Comparison of ENCODE assay signal across 12 cellular contexts in genomic region chr5:337565-338130, GRCh38. TPM values are rescaled to one million over a fixed set of nuclear protein-coding genes. Genes with fewer than 3 reads are reported as not detected.
DNase-seq lines count a peak whose midpoint lies in the region; ATAC-seq, FAIRE-seq and TF ChIP-seq lines count a peak whose summit lies in the region.
"Had no signal": no experiment of that assay in that cellular context is flagged by ENCODE, and none has a peak within 500 bp of the region (broad histone marks: within the 10 kb centered on the region; RNA-seq: fewer than 3 reads in every experiment).

No MANE protein-coding gene starts in this region.

- CTCF ChIA-PET in PC-3 (lab: Charles Lee) = interaction anchor here (0.6 kb wide), 1 partner anchor 63 kb away, joined by 4 read pairs; no protein-coding TSS in a partner anchor

- H4K20me1 ChIP-seq in PC-3 (ENCODE audit: low read length) = no peaks in the 10 kb centered on the region

- no peaks in the 10 kb centered on the region for H3K9me3 ChIP-seq in PC-3 (ENCODE audit: low read length)

- DNase-seq in activated CD8-positive, alpha-beta memory T cell treated with anti-CD3 and anti-CD28 coated beads for 24 hours = peak; percentile 49
- no peak for DNase-seq in activated CD8-positive, alpha-beta memory T cell treated with anti-CD3 and anti-CD28 coated beads, Interleukin-2, amount 50 U/mL, for 4 hours
- DNase-seq in PC-3 (peak; percentile 50), fibroblast of villous mesenchyme (ENCODE audit: low read depth) (peak; percentile 51), urothelium cell line (ENCODE audit: low spot score) (peak; percentile 41)
- DNase-seq in activated CD4-positive, alpha-beta T cell treated with anti-CD3 and anti-CD28 coated beads, Interleukin-2, amount 50 U/mL, for 48 hours = no peak
- no peak for DNase-seq in effector CD8-positive, alpha-beta T cell (lab: John Stamatoyannopoulos, UW)
- DNase-seq: NCI-H524 treated with DMSO at 0.1 percent for 48 hours had no signal

- FAIRE-seq in urothelium cell line (lab: Jason Lieb, UNC) = no peak
- FAIRE-seq: endometrium had no signal

- no peak overlapping the region for H3K27ac ChIP-seq in PC-3 (ENCODE audit: low read length)

- H3K4me3 ChIP-seq in PC-3 (ENCODE audit: low read length) = no peak overlapping the region
- no peak overlapping the region for H3K4me3 ChIP-seq in fibroblast of villous mesenchyme (ENCODE audit: low read depth, low read length)

- H3K36me3 ChIP-seq in PC-3 (ENCODE audit: low read depth, low read length) = no peaks in the 10 kb centered on the region

- no peaks in the 10 kb centered on the region for H3K4me1 ChIP-seq in PC-3 (ENCODE audit: insufficient read depth, low read length)

- no peak overlapping the region for H2AFZ ChIP-seq in PC-3 (ENCODE audit: low read length)

- no peaks in the 10 kb centered on the region for H3K79me2 ChIP-seq in PC-3 (ENCODE audit: low read length)

- no peaks in the 10 kb centered on the region for H3F3A ChIP-seq in PC-3 (ENCODE audit: low read length, unreplicated experiment)

- H3K9me2 ChIP-seq in PC-3 (replicated peaks; ENCODE audit: low read length) = no peaks in the 10 kb centered on the region

- peak; percentile 84 for ATAC-seq in PC-3
- ATAC-seq in GM19452 (IDR thresholded peaks at IDR 0.05; ENCODE audit: unreplicated experiment) = no peak
- ATAC-seq: natural killer cell treated with Interleukin-12 subunit alpha and Interleukin-12 subunit beta and Interleukin-15 and Interleukin-18, amount 100 ng/mL, for 72 hours; stimulated activated effector memory CD8-positive, alpha-beta T cell treated with anti-CD3 and anti-CD28 coated beads, Interleukin-12 subunit alpha, Interleukin-12 subunit beta, amount 100 ng/mL, for 72 hours had no signal

- POLR2A ChIA-PET in PC-3 (lab: Charles Lee; ENCODE audit: unreplicated experiment) = no interaction called here

- no peak overlapping the region for H3K4me2 ChIP-seq in PC-3 (ENCODE audit: low read length)

- no peak overlapping the region for H3K9ac ChIP-seq in PC-3 (ENCODE audit: low read length)

- H3K27me3 ChIP-seq in PC-3 (ENCODE audit: low read length) = no peaks in the 10 kb centered on the region

- peak; percentile 52 for TF ChIP-seq CTCF in PC-3 (conservative IDR thresholded peaks at IDR 0.05; ENCODE audit: low read depth, low read length)
- TF ChIP-seq CTCF in fibroblast of villous mesenchyme (IDR thresholded peaks at IDR 0.05; ENCODE audit: insufficient read depth, low read depth, low read length) = peak; percentile 64

- BruUV-seq in PC-3 (replicated peaks; lab: Mats Ljungman, UMichigan) = no TSS peak

- intact Hi-C loops in PC-3 (cut with micrococcal nuclease) = no loop called here

RNA-seq across cellular contexts. Expression of gene AHRR, which starts 16.1 kb away (rescaled TPM):
- total RNA-seq in PC-3 (2014; rRNA removed) (1.6 and 1.9 TPM in 2 replicates), fibroblast of villous mesenchyme (22.5 and 35.1 TPM in 2 replicates)

Comparison
In these comparisons a context has a peak if more than half of its experiments do, and no peak if none do; other contexts are left out.
1. DNase-seq: peak in activated CD8-positive, alpha-beta memory T cell treated with anti-CD3 and anti-CD28 coated beads for 24 hours (single experiment), PC-3 (single experiment), fibroblast of villous mesenchyme (single experiment) and urothelium cell line (single experiment); none in activated CD8-positive, alpha-beta memory T cell treated with anti-CD3 and anti-CD28 coated beads, Interleukin-2, amount 50 U/mL, for 4 hours (single experiment), activated CD4-positive, alpha-beta T cell treated with anti-CD3 and anti-CD28 coated beads, Interleukin-2, amount 50 U/mL, for 48 hours (0 of 2) and effector CD8-positive, alpha-beta T cell (single experiment).